ENCODE assay signal across 17 cellular contexts in the genomic region with DNA sequence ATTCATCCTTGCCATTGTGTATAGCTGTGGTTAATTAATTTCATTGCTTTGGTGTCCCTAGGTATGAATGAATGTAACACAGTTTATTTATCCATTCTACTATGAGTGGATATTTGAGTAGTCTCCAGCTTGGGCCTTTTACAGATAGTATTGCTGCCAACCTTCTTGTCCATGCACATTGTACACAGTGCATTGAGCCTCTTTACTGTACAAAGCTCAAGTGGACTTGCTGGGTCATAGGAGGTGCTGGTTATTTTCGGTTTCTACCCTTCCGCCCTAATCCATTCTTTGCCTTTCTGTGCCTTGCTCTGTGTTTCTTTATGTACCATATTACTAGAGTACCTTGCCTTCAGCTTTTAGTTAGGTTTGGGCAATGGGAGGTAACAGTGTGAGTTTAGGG.
DNase-seq lines count a peak whose midpoint lies in the region; ATAC-seq and TF ChIP-seq lines count a peak whose summit lies in the region.
"Had no signal": no experiment of that assay in that cellular context is flagged by ENCODE, and none has a peak within 500 bp of the region (broad histone marks: within the 10 kb centered on the region; RNA-seq: fewer than 3 reads in every experiment).

No MANE protein-coding gene starts in this region.

- no peaks in the 10 kb centered on the region for H3K27me3 ChIP-seq in skeletal muscle tissue (ENCODE audit: control insufficient read depth in 3 of 3, insufficient read depth in 3 of 3, low read length in 3 of 3)

- H3K27ac ChIP-seq in C4-2B (peak overlapping the region; percentile 41; the same call in 1 of the 2 replicates), skeletal muscle tissue (ENCODE audit: low read depth, low read length) (peak overlapping the region; percentile 28), coronary artery (peak overlapping the region in 1 of 2 donors; percentile 76)

- no peaks in the 10 kb centered on the region for H3K9me3 ChIP-seq in skeletal muscle tissue (ENCODE audit: control insufficient read depth in 3 of 3, low read length in 3 of 3)

- H3K9ac ChIP-seq in skeletal muscle tissue (ENCODE audit: low read depth in 1 of 3, low read length in 3 of 3), result no peak overlapping the region

- no peaks in the 10 kb centered on the region for H3K36me3 ChIP-seq in skeletal muscle tissue (ENCODE audit: control insufficient read depth in 3 of 3, insufficient read depth in 3 of 3, low read length in 3 of 3)

- peak; percentile 4 for DNase-seq in NCI-H2196 treated with DMSO at 0.1 percent for 48 hours (lab: John Stamatoyannopoulos, UW; ENCODE audit: unreplicated experiment)
- peak; percentile 14 for DNase-seq in islet precursor cell
- no peak for DNase-seq in cortex of kidney (lab: John Stamatoyannopoulos, UW)
- no peak for DNase-seq in iPS-NIHi7 (ENCODE audit: extremely low spot score)
- DNase-seq in coronary artery (ENCODE audit: low spot score), result no peak
- DNase-seq: activated CD4-positive, alpha-beta T cell treated with anti-CD3 and anti-CD28 coated beads for 1 hour; activated naive CD4-positive, alpha-beta T cell treated with anti-CD3 and anti-CD28 coated beads, Interleukin-2, amount 50 U/mL, for 16 hours; activated T-cell treated with anti-CD3 and anti-CD28 coated beads, Interleukin-2, amount 50 U/mL, for 48 hours; CD4-positive, CD25-positive, alpha-beta regulatory T cell; endodermal cell; kidney glomerular epithelial cell; NCI-H1417 treated with DMSO at 0.1 percent for 48 hours; NCI-H526; stimulated activated CD4-positive, alpha-beta T cell treated with anti-CD3 and anti-CD28 coated beads, Interleukin-4, amount 100 ng/mL, for 4 hours had no signal

- H3K4me1 ChIP-seq in skeletal muscle tissue (ENCODE audit: control insufficient read depth in 3 of 3, insufficient read depth in 3 of 3, low read length in 3 of 3), result peaks cover 9 to 38% (median 14%) of the 10 kb centered on the region in 3 donors

- no peak for TF ChIP-seq CTCF in C4-2B (conservative IDR thresholded peaks at IDR 0.05)
- no peak for TF ChIP-seq CTCF in coronary artery (IDR thresholded peaks at IDR 0.05)

- H3K4me3 ChIP-seq in skeletal muscle tissue (ENCODE audit: low read length in 3 of 3) (no peak overlapping the region), coronary artery (no peak overlapping the region)

- no peak for ATAC-seq in GM19397 (IDR thresholded peaks at IDR 0.05; ENCODE audit: unreplicated experiment)

Comparison
In these comparisons a context has a peak if more than half of its experiments do, and no peak if none do; other contexts are left out.
1. DNase-seq: peak in NCI-H2196 treated with DMSO at 0.1 percent for 48 hours (single experiment) and islet precursor cell (single experiment); none in cortex of kidney (single experiment), iPS-NIHi7 (single experiment) and coronary artery (single experiment).